In genomic region chr15:49620658-49621326, GRCh38 we compare ENCODE assay signal across 8 cellular contexts. TPM values are rescaled to one million over a fixed set of nuclear protein-coding genes. Genes with fewer than 3 reads are reported as not detected.
DNase-seq lines count a peak whose midpoint lies in the region; ATAC-seq lines count a peak whose summit lies in the region.

DTWD1 (plus strand) TSS chr15:49621048; CDS start chr15:49625168, 4,120 bp downstream.
A gene with protein sequence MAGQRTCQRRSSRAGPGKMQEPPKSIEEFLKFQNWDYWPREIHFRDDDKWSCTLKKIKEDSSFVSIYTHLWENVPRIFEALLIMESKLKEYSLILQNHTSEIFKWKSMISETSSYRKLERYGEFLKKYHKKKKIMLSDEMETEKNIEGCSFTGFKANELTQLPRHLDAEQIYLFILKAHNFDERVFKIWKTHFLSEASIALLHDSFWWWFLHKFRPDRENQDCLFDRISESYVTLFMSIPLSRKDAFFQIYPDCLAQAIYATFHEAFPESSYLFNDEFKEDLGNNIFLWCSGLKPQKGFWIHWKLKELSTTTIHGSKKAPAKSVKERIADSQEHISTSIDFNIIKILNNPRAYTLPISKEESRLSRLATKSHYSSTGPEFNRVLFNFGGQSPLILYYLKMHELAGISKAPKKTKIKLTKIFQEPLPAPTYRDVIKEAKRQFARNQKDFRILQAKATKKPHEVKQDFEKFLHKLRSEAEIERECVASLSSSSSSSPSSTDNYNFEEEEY (minus strand): TSS chr15:49620818. CDS start chr15:49615171, 5,647 bp downstream.

- peaks cover 3% of the 10 kb centered on the region for H3K9me3 ChIP-seq in endocrine pancreas (ENCODE audit: control insufficient read depth, low read length)

- peak within 1 kb of the TSS; percentile 66 for H3K23ac ChIP-seq in mesendoderm (ENCODE audit: low read length)

- peak within 1 kb of the TSS; percentile 91 for H4K8ac ChIP-seq in mesendoderm (ENCODE audit: low read depth, low read length)

- H4K5ac ChIP-seq in mesendoderm (ENCODE audit: low read length) = no peak within 1 kb of the TSS

- peaks cover 14% of the 10 kb centered on the region for H3K79me2 ChIP-seq in mesendoderm (ENCODE audit: control insufficient read depth, insufficient read depth, low read length)

- H3K4me1 ChIP-seq in endocrine pancreas (ENCODE audit: control insufficient read depth, insufficient read depth, low read length) (peaks cover 9% of the 10 kb centered on the region), mesendoderm (ENCODE audit: control insufficient read depth, low read depth, low read length) (no peaks in the 10 kb centered on the region)

- H3K4me3 ChIP-seq in endocrine pancreas (ENCODE audit: control insufficient read depth, insufficient read depth, low read length) = peak within 1 kb of the TSS; percentile 100
- peak within 1 kb of the TSS; percentile 89 for H3K4me3 ChIP-seq in mesendoderm (ENCODE audit: low read length)

- H3K79me1 ChIP-seq in mesendoderm (ENCODE audit: low read length) = peaks cover 11% of the 10 kb centered on the region

- H2BK15ac ChIP-seq in mesendoderm (replicated peaks; ENCODE audit: low read depth) = no peak within 1 kb of the TSS

- H3K27ac ChIP-seq in mesendoderm (ENCODE audit: low read depth, low read length) = peak within 1 kb of the TSS; percentile 83

- no peak within 1 kb of the TSS for H2AK5ac ChIP-seq in mesendoderm (ENCODE audit: low read length)

- H3K56ac ChIP-seq in mesendoderm (ENCODE audit: low read length) = peak within 1 kb of the TSS; percentile 95

- H3K18ac ChIP-seq in mesendoderm (ENCODE audit: low read length) = peak within 1 kb of the TSS; percentile 91

- peak within 1 kb of the TSS; percentile 84 for H3K9ac ChIP-seq in endocrine pancreas (ENCODE audit: control insufficient read depth, insufficient read depth, low read length)
- H3K9ac ChIP-seq in mesendoderm (ENCODE audit: low read length) = peak within 1 kb of the TSS; percentile 93

- H3K4me2 ChIP-seq in mesendoderm (ENCODE audit: low read length) = peak within 1 kb of the TSS; percentile 64

- no peak within 1 kb of the TSS for H2BK120ac ChIP-seq in mesendoderm (ENCODE audit: low read depth, low read length)

- no CpG with 5 or more reads among the region's 59 CpGs for WGBS in mesendoderm (ENCODE audit: extremely low coverage, insufficient coverage, low lambda C conversion rate)

- H3K36me3 ChIP-seq in endocrine pancreas (ENCODE audit: control insufficient read depth, insufficient read depth, low read length) (peaks cover 4% of the 10 kb centered on the region), mesendoderm (ENCODE audit: control insufficient read depth, insufficient read depth, low read length) (peaks cover 3% of the 10 kb centered on the region)

- DNase-seq in COR-L47 (lab: John Stamatoyannopoulos, UW) (peak; percentile 97), HT1080 (ENCODE audit: low read depth) (peak; percentile 97), NOMO-1 (lab: John Stamatoyannopoulos, UW; ENCODE audit: unreplicated experiment in 2 of 2) (peak; percentile 96 to 97), mesendoderm (peak; percentile 99)
- peak; percentile 70 to 89 (median 78) for DNase-seq in activated CD8-positive, alpha-beta memory T cell treated with anti-CD3 and anti-CD28 coated beads for 48 hours (ENCODE audit: low read depth in 2 of 3, low spot score in 2 of 3)
- peak; percentile 91 for DNase-seq in stimulated activated CD8-positive, alpha-beta memory T cell treated with anti-CD3 and anti-CD28 coated beads, Interleukin-12 subunit alpha, Interleukin-12 subunit beta, amount 100 ng/mL, for 4 hours (ENCODE audit: low read depth)

- peak within 1 kb of the TSS; percentile 77 for H2BK5ac ChIP-seq in mesendoderm (ENCODE audit: low read length)

- no peaks in the 10 kb centered on the region for H3K27me3 ChIP-seq in endocrine pancreas (ENCODE audit: control insufficient read depth, insufficient read depth, low read length)
- H3K27me3 ChIP-seq in mesendoderm (ENCODE audit: insufficient read depth, low read length, poor library complexity) = no peaks in the 10 kb centered on the region

- H3K4ac ChIP-seq in mesendoderm (ENCODE audit: low read depth, low read length) = no peak within 1 kb of the TSS

- ATAC-seq in GM21367 (IDR thresholded peaks at IDR 0.05; ENCODE audit: unreplicated experiment) = peak; percentile 98

RNA-seq across cellular contexts. Expression of gene DTWD1, which starts in this region (rescaled TPM):
- 26.0 and 31.5 TPM in 2 replicates for total RNA-seq in HT1080 (2014; rRNA removed; shearing (Covaris generic))
- polyA plus RNA-seq in HT1080 (2015; cell fraction: cytosol; rRNA removed) = 38.9 and 50.3 TPM in 2 replicates
- polyA plus RNA-seq in HT1080 (2015; cell fraction: nucleus; rRNA removed) = 55.5 and 62.2 TPM in 2 replicates
- 22.2 TPM for polyA plus RNA-seq in mesendoderm (2013, experiment 1 of 2)
- polyA plus RNA-seq in mesendoderm (2013, experiment 2 of 2) = 21.0 TPM

RNA-seq across cellular contexts. Expression of the second gene that starts in this region (rescaled TPM):
- 4.5 and 7.2 TPM in 2 replicates for total RNA-seq in HT1080 (2014; rRNA removed; shearing (Covaris generic))
- 7.5 and 8.5 TPM in 2 replicates for polyA plus RNA-seq in HT1080 (2015; cell fraction: cytosol; rRNA removed)
- 6.5 and 8.0 TPM in 2 replicates for polyA plus RNA-seq in HT1080 (2015; cell fraction: nucleus; rRNA removed)
- 3.1 TPM for polyA plus RNA-seq in mesendoderm (2013, experiment 1 of 2)
- 3.1 TPM for polyA plus RNA-seq in mesendoderm (2013, experiment 2 of 2)

Comparison
In these comparisons a context has a peak if more than half of its experiments do, and no peak if none do; other contexts are left out.
1. Peak in every context shown above with its lines: DNase-seq, ATAC-seq, H3K4me3 ChIP-seq and H3K27ac ChIP-seq.